ENCODE assay signal across 9 cellular contexts in the genomic region with DNA sequence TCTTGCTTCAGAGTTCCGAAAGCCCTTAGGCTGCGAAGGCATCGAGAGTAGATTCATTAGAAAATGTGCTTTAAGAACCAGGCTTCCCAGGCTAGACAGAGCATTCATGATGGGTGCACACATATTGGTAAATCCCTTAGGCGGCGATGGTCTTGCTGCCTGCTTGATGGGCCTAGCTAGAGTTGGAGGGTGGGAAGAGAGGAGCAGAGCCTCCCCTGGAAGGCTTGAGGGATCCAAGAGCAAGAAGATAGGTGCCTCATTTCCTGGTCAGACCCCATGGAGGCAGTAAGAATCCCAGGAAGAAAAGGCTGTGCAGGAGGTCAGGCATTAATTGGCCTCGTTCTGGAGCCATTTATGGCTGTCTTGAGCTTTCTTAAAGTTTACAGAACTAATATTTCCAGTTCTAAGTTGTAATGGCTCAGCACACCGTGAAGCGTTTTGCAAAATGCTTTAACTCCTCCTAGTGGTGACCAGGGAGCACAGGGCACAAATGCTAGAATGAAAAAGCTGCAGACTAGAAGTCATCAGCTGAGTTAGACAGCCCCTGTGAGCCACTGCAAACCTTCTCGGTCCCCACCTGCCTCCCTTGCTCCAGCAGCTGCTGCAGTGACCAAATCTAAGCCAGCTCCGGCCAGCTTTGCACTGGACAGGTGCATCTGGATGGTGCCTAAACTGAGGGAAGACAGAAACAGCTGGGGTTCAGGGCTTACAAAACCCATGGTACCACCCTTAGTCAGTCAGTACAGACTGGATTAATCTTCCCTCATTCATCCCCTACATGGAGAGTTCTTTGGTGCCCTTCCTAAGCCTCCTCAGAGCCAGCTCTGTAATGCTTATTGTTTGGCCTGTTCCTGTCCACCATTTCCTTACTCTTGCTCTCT. TPM values are rescaled to one million over a fixed set of nuclear protein-coding genes. Genes with fewer than 3 reads are reported as not detected.
A peak's percentile ranks its signal among the peaks of the same experiment; 100 is the strongest.
DNase-seq lines count a peak whose midpoint lies in the region; TF ChIP-seq lines count a peak whose summit lies in the region.
"Had no signal": no experiment of that assay in that cellular context is flagged by ENCODE, and none has a peak within 500 bp of the region (broad histone marks: within the 10 kb centered on the region; RNA-seq: fewer than 3 reads in every experiment).

No MANE protein-coding gene starts in this region.

- H3K4me3 ChIP-seq in HAP-1 = no peak overlapping the region
- no peak overlapping the region for H3K4me3 ChIP-seq in WERI-Rb-1 (ENCODE audit: low read depth, low read length)
- H3K4me3 ChIP-seq in cardiac muscle cell = no peak overlapping the region
- no peak overlapping the region for H3K4me3 ChIP-seq in retinal pigment epithelial cell (ENCODE audit: low read length)

- in situ Hi-C loops in HAP-1 (cut with MboI; ENCODE audit: low sequenced_read_pairs) = no loop called here

- TF ChIP-seq CTCF in WERI-Rb-1 (IDR thresholded peaks at IDR 0.05; ENCODE audit: low read depth, low read length) (peak; percentile 69), cardiac muscle cell (IDR thresholded peaks at IDR 0.05; ENCODE audit: low read depth, low read length) (peak; percentile 93), retinal pigment epithelial cell (conservative IDR thresholded peaks at IDR 0.05; ENCODE audit: low read depth, low read length) (peak; percentile 92)

- peaks cover 6% of the 10 kb centered on the region for H3K27me3 Mint-ChIP-seq in activated CD4-positive, alpha-beta T cell treated with anti-CD3 and anti-CD28 coated beads, Interleukin-2, amount 10 ng/mL, durations not matched to agents 24 days and 14 days
- H3K27me3 Mint-ChIP-seq: stimulated activated naive CD8-positive, alpha-beta T cell treated with anti-CD3 and anti-CD28 coated beads, Interleukin-15, Interleukin-2, amounts not matched to agents 100 ng/mL and 50 ng/mL, for 24 hours had no signal

- H3K9me3 Mint-ChIP-seq in activated CD4-positive, alpha-beta T cell treated with anti-CD3 and anti-CD28 coated beads, Interleukin-2, amount 10 ng/mL, durations not matched to agents 24 days and 14 days = no peaks in the 10 kb centered on the region
- H3K9me3 Mint-ChIP-seq: stimulated activated naive CD8-positive, alpha-beta T cell treated with anti-CD3 and anti-CD28 coated beads, Interleukin-15, Interleukin-2, amounts not matched to agents 100 ng/mL and 50 ng/mL, for 24 hours had no signal

- no peaks in the 10 kb centered on the region for H3K36me3 Mint-ChIP-seq in activated CD4-positive, alpha-beta T cell treated with anti-CD3 and anti-CD28 coated beads, Interleukin-2, amount 10 ng/mL, durations not matched to agents 24 days and 14 days (ENCODE audit: low read depth)

- H3K9me3 ChIP-seq in HAP-1 = no peaks in the 10 kb centered on the region
- no peaks in the 10 kb centered on the region for H3K9me3 ChIP-seq in WERI-Rb-1 (ENCODE audit: severe bottlenecking)
- no peaks in the 10 kb centered on the region for H3K9me3 ChIP-seq in cardiac muscle cell (ENCODE audit: low read depth)

- H3K27me3 ChIP-seq in HAP-1 (ENCODE audit: low read depth) = no peaks in the 10 kb centered on the region; the same call in 1 of the 2 replicates
- H3K27me3 ChIP-seq in WERI-Rb-1 (ENCODE audit: insufficient read depth, low read depth, severe bottlenecking) = peaks cover 9% of the 10 kb centered on the region
- H3K27me3 ChIP-seq in cardiac muscle cell = no peaks in the 10 kb centered on the region

- intact Hi-C loops in activated CD4-positive, alpha-beta T cell treated with anti-CD3 and anti-CD28 coated beads, Interleukin-2, amount 10 ng/mL, durations not matched to agents 24 days and 14 days (cut with micrococcal nuclease) = loop anchor here (10.0 kb wide), 1 partner anchor 535 kb away; no protein-coding TSS in a partner anchor

- DNase-seq in activated CD4-positive, alpha-beta T cell treated with anti-CD3 and anti-CD28 coated beads, Interleukin-2, amount 10 ng/mL, durations not matched to agents 24 days and 14 days = peak; percentile 71
- DNase-seq in activated CD4-positive, alpha-beta T cell treated with anti-CD3 and anti-CD28 coated beads, Interleukin-2, amount 50 U/mL, for 1 hour = no peak
- DNase-seq in HAP-1 (ENCODE audit: low spot score in 2 of 2) (peak; percentile 25 to 28), MV-4-11 (lab: John Stamatoyannopoulos, UW) (peak; percentile 41), WERI-Rb-1 (peak; percentile 13), cardiac muscle cell (ENCODE audit: low read depth in 1 of 2, low spot score in 1 of 2) (peak; percentile 66 to 77), retinal pigment epithelial cell (ENCODE audit: low read depth) (no peak), NCI-H510A treated with DMSO at 0.1 percent for 48 hours (lab: John Stamatoyannopoulos, UW) (no peak)

- no peak overlapping the region for H3K27ac ChIP-seq in WERI-Rb-1
- no peak overlapping the region for H3K27ac ChIP-seq in cardiac muscle cell

- H3K36me3 ChIP-seq in HAP-1 (replicated peaks) = no peaks in the 10 kb centered on the region
- H3K36me3 ChIP-seq in WERI-Rb-1 = no peaks in the 10 kb centered on the region
- no peaks in the 10 kb centered on the region for H3K36me3 ChIP-seq in cardiac muscle cell

- no peak overlapping the region for H3K4me3 Mint-ChIP-seq in activated CD4-positive, alpha-beta T cell treated with anti-CD3 and anti-CD28 coated beads, Interleukin-2, amount 10 ng/mL, durations not matched to agents 24 days and 14 days
- H3K4me3 Mint-ChIP-seq: stimulated activated naive CD8-positive, alpha-beta T cell treated with anti-CD3 and anti-CD28 coated beads, Interleukin-15, Interleukin-2, amounts not matched to agents 100 ng/mL and 50 ng/mL, for 24 hours had no signal

- H3K4me1 ChIP-seq in HAP-1 (no peaks in the 10 kb centered on the region), cardiac muscle cell (ENCODE audit: low read depth) (peaks cover 6% of the 10 kb centered on the region)

- H3K4me1 Mint-ChIP-seq in activated CD4-positive, alpha-beta T cell treated with anti-CD3 and anti-CD28 coated beads, Interleukin-2, amount 10 ng/mL, durations not matched to agents 24 days and 14 days = peaks cover 13% of the 10 kb centered on the region

- no peak overlapping the region for H3K27ac Mint-ChIP-seq in activated CD4-positive, alpha-beta T cell treated with anti-CD3 and anti-CD28 coated beads, Interleukin-2, amount 10 ng/mL, durations not matched to agents 24 days and 14 days
- H3K27ac Mint-ChIP-seq: stimulated activated naive CD8-positive, alpha-beta T cell treated with anti-CD3 and anti-CD28 coated beads, Interleukin-15, Interleukin-2, amounts not matched to agents 100 ng/mL and 50 ng/mL, for 24 hours had no signal

RNA-seq across cellular contexts. Expression of gene SLC45A2, which starts 14.7 kb away (rescaled TPM):
- total RNA-seq in activated CD4-positive, alpha-beta T cell treated with anti-CD3 and anti-CD28 coated beads, Interleukin-2, amount 10 ng/mL, durations not matched to agents 24 days and 14 days = not detected in 2 replicates
- 0.85 TPM in 1 of 2 replicates, not detected in the other for total RNA-seq in cardiac muscle cell
- polyA plus RNA-seq in cardiac muscle cell = 0.32 TPM in 1 of 2 replicates, not detected in the other

RNA-seq across cellular contexts. Expression of gene RXFP3, which starts 33.6 kb away (rescaled TPM):
- total RNA-seq in activated CD4-positive, alpha-beta T cell treated with anti-CD3 and anti-CD28 coated beads, Interleukin-2, amount 10 ng/mL, durations not matched to agents 24 days and 14 days = not detected in 2 replicates
- 0.32 TPM in 1 of 2 replicates, not detected in the other for total RNA-seq in cardiac muscle cell
- not detected in 2 replicates for polyA plus RNA-seq in cardiac muscle cell

RNA-seq across cellular contexts. Expression of gene AMACR, which starts 38.0 kb away (rescaled TPM):
- 6.4 and 7.7 TPM in 2 replicates for total RNA-seq in activated CD4-positive, alpha-beta T cell treated with anti-CD3 and anti-CD28 coated beads, Interleukin-2, amount 10 ng/mL, durations not matched to agents 24 days and 14 days
- 29.4 and 40.5 TPM in 2 replicates for total RNA-seq in cardiac muscle cell
- polyA plus RNA-seq in cardiac muscle cell = 36.2 and 37.0 TPM in 2 replicates

Comparison
In these comparisons a context has a peak if more than half of its experiments do, and no peak if none do; other contexts are left out.
1. DNase-seq: peak in activated CD4-positive, alpha-beta T cell treated with anti-CD3 and anti-CD28 coated beads, Interleukin-2, amount 10 ng/mL, durations not matched to agents 24 days and 14 days (single experiment), HAP-1 (2 of 2), MV-4-11 (single experiment), WERI-Rb-1 (single experiment) and cardiac muscle cell (2 of 2); none in activated CD4-positive, alpha-beta T cell treated with anti-CD3 and anti-CD28 coated beads, Interleukin-2, amount 50 U/mL, for 1 hour (single experiment), retinal pigment epithelial cell (single experiment) and NCI-H510A treated with DMSO at 0.1 percent for 48 hours (single experiment).
2. Peak in every context shown above with its lines, with median percentiles within 50 percentile points of each other: CTCF ChIP-seq.